In the genomic region with DNA sequence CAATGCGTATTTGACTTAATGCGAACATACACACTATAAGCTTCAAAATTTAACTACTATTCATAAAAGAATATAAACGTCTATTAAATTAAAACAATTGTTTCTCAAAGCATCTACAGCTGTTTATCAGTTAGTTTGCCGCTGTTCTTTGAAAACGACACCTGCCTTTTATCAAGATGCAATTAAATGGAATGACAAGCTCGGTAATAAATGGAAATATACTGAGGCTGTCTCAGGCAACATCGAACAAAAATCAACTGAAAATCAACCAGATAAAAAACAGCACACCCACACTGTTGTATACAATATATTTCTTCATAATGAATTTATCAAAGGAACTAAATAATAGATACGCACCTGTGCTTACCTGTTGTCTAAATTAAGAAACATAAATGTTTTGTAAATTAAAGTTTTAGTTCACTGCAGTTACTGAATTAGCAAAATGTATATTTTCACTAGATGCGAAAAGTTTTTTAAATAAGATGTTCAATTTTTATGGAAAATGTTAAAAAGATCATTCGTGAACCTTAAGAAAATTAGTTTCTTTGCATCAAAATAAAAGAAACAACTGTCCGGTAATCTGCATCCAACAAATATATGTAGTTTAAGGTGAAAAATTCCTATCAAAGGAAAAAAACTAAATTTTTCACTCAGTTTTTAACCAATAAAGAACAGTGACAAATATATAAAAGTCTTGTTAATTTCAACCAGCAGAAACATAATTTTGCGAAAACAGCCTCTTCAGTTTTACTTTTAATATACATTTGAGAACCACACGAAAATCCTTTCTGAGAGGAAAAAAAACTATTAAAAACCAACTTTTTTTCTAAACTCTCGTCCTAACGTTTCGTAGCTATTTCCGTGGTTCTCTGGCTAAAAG, we compare ENCODE assay signal across 8 cellular contexts.
DNase-seq lines count a peak whose midpoint lies in the region; ATAC-seq, FAIRE-seq and TF ChIP-seq lines count a peak whose summit lies in the region.

No MANE protein-coding gene starts in this region.

- no peak for TF ChIP-seq RAD21 in A549 (conservative IDR thresholded peaks at IDR 0.05 in 1 of 2, IDR thresholded peaks at IDR 0.05 in 1 of 2)

- in situ Hi-C loops in astrocyte of the spinal cord (cut with HindIII; ENCODE audit: low sequenced_read_pairs) = no loop called here

- POLR2A ChIA-PET in A549 (lab: Yijun Ruan, JAX) = interaction anchor here (1.0 to 5.1 kb wide), 3 partner anchors 8 to 82 kb away, joined by 5 to 36 read pairs (median 10); a partner anchor contains a TSS

- CTCF ChIA-PET in A549 (lab: Yijun Ruan, JAX) = interaction anchor here (1.2 to 4.1 kb wide), 4 partner anchors 10 to 833 kb away, joined by 4 to 22 read pairs (median 4); a partner anchor contains a TSS

- ATAC-seq in A549 (no peak), GM21526 (IDR thresholded peaks at IDR 0.05; ENCODE audit: low FRiP score, unreplicated experiment) (no peak)

- peak overlapping the region; percentile 81 for H3K4me2 ChIP-seq in A549

- H3K9me3 ChIP-seq in A549 (no peaks in the 10 kb centered on the region), mononuclear cell (ENCODE audit: low read depth, low read length) (no peaks in the 10 kb centered on the region)

- no peak for TF ChIP-seq POLR2A in A549 (IDR thresholded peaks at IDR 0.05; ENCODE audit: low read length)

- TF ChIP-seq EP300 in A549 (IDR thresholded peaks at IDR 0.05) = no peak

- 2% methylated on average over 17 of the region's 17 CpGs for WGBS in A549 (ENCODE audit: missing lambda C conversion rate)

- H3K27ac ChIP-seq in A549 = peak overlapping the region; percentile 88 to 98

- peak overlapping the region; percentile 80 for H3K4me3 ChIP-seq in A549
- peak overlapping the region; percentile 86 for H3K4me3 ChIP-seq in astrocyte of the spinal cord (ENCODE audit: low read depth, low read length)
- peak overlapping the region; percentile 75 for H3K4me3 ChIP-seq in mononuclear cell (ENCODE audit: low read length)

- DNase-seq in A549 (ENCODE audit: low read depth in 1 of 2, low spot score in 1 of 2) (no peak), HT-29 (ENCODE audit: low spot score) (peak; percentile 50), astrocyte of the spinal cord (ENCODE audit: low read depth, low spot score) (peak; percentile 43), HPDE6-E6E7 (ENCODE audit: extremely low spot score) (no peak), NCI-H2029 treated with DMSO at 0.1 percent for 48 hours (lab: John Stamatoyannopoulos, UW) (no peak), UCSD-AML1 (lab: John Stamatoyannopoulos, UW; ENCODE audit: unreplicated experiment) (no peak)

- TF ChIP-seq CTCF in A549 (IDR thresholded peaks at IDR 0.05) (no peak), astrocyte of the spinal cord (IDR thresholded peaks at IDR 0.05; ENCODE audit: low read depth, low read length) (no peak)

- no peaks in the 10 kb centered on the region for H3K27me3 ChIP-seq in mononuclear cell (ENCODE audit: insufficient read depth, low read length)

- peaks cover 39% of the 10 kb centered on the region; the same call in 2 of the 3 replicates for H3K4me1 ChIP-seq in A549
- peaks cover 38% of the 10 kb centered on the region for H3K4me1 ChIP-seq in mononuclear cell (ENCODE audit: insufficient read depth, low read length)

- FAIRE-seq in A549 (lab: Jason Lieb, UNC) = no peak

TF ChIP-seq in A549, 52 proteins besides CTCF, POLR2A, EP300 and RAD21:
- TF ChIP-seq RARB (CRISPR knock-in tag; IDR thresholded peaks at IDR 0.05) (no peak), MYC (IDR thresholded peaks at IDR 0.05; ENCODE audit: borderline replicate concordance, low read length) (no peak), EHMT2 (IDR thresholded peaks at IDR 0.05; ENCODE audit: low read depth) (no peak), BHLHE40 (IDR thresholded peaks at IDR 0.05; ENCODE audit: low read depth, low read length) (no peak), HDAC2 (IDR thresholded peaks at IDR 0.05) (no peak), ZSCAN20 (CRISPR knock-in tag; IDR thresholded peaks at IDR 0.05) (no peak), MAFK (IDR thresholded peaks at IDR 0.05; ENCODE audit: partially characterized antibody) (no peak), HEYL (CRISPR knock-in tag; IDR thresholded peaks at IDR 0.05) (no peak), NPAS2 (CRISPR knock-in tag; IDR thresholded peaks at IDR 0.05; ENCODE audit: borderline replicate concordance) (no peak), ZFP36 (IDR thresholded peaks at IDR 0.05; ENCODE audit: borderline replicate concordance, partially characterized antibody) (no peak), KDM1A (IDR thresholded peaks at IDR 0.05; ENCODE audit: low read depth) (no peak), NFE2L2 (conservative IDR thresholded peaks at IDR 0.05; ENCODE audit: low read length) (no peak), TFCP2L1 (CRISPR knock-in tag; IDR thresholded peaks at IDR 0.05) (no peak), HOXA7 (CRISPR knock-in tag; IDR thresholded peaks at IDR 0.05) (no peak), CBX2 (IDR thresholded peaks at IDR 0.05; ENCODE audit: borderline replicate concordance, low read depth) (no peak), KDM5A (IDR thresholded peaks at IDR 0.05) (no peak)
- TF ChIP-seq, protein P1, sequence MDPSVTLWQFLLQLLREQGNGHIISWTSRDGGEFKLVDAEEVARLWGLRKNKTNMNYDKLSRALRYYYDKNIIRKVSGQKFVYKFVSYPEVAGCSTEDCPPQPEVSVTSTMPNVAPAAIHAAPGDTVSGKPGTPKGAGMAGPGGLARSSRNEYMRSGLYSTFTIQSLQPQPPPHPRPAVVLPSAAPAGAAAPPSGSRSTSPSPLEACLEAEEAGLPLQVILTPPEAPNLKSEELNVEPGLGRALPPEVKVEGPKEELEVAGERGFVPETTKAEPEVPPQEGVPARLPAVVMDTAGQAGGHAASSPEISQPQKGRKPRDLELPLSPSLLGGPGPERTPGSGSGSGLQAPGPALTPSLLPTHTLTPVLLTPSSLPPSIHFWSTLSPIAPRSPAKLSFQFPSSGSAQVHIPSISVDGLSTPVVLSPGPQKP (IDR thresholded peaks at IDR 0.05; ENCODE audit: low read depth, low read length) = no peak
- TF ChIP-seq, protein P2, sequence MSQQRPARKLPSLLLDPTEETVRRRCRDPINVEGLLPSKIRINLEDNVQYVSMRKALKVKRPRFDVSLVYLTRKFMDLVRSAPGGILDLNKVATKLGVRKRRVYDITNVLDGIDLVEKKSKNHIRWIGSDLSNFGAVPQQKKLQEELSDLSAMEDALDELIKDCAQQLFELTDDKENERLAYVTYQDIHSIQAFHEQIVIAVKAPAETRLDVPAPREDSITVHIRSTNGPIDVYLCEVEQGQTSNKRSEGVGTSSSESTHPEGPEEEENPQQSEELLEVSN (IDR thresholded peaks at IDR 0.05; ENCODE audit: borderline replicate concordance, low read depth) = no peak
TF ChIP-seq in A549: peak in this region for 0.

Comparison
In these comparisons a context has a peak if more than half of its experiments do, and no peak if none do; other contexts are left out.
1. DNase-seq: peak in HT-29 (single experiment) and astrocyte of the spinal cord (single experiment); none in A549 (0 of 2), HPDE6-E6E7 (single experiment), NCI-H2029 treated with DMSO at 0.1 percent for 48 hours (single experiment) and UCSD-AML1 (single experiment).
2. Peak in every context shown above with its lines, with median percentiles within 50 percentile points of each other: H3K4me3 ChIP-seq.